Comparison of ENCODE assay signal across 8 cellular contexts in the genomic region with DNA sequence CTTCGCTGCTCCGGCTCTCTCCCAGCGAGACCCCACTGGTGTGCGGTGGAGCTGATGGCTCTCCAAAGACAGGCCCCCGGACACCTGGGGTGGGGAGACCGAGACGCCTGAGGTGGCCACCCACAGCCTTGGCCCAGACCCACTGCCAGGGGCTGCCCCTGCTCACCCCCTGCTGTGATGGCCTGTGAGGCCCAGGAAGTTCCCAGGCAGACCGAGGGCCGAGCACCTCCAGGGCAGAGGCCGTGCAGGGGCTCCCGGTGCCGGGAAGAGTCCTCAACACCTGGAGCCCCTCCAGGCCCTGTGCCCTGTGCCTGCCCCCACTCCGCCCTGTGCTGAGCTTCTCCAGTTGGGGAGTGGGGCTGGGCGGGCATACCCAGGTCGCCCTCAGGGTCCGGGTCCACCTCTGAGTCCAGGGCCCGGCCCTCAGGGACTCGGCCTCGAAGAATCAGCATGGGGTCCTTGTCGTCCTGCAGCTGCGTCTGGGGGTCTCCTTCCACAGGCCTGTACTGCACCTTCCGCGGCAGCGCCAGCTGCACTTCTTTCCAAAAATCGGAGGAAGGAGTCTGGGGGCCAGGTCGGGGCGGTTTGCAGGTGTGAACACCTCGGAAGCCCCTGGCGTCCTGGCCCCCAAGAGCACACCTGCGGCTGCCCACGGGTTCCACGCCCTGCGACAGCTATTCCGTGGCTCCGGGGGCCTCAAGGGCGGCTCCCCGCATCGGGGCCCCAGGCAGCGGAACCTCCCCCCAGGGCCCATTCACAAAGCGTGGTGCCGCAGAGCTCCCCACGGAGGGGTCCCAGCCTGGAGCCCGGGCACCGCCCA. TPM values are rescaled to one million over a fixed set of nuclear protein-coding genes. Genes with fewer than 3 reads are reported as not detected.
A peak's percentile ranks its signal among the peaks of the same experiment; 100 is the strongest.
DNase-seq lines count a peak whose midpoint lies in the region; ATAC-seq and TF ChIP-seq lines count a peak whose summit lies in the region.

No MANE protein-coding gene starts in this region.

- H3K4me3 Mint-ChIP-seq in CD4-positive, alpha-beta memory T cell: peak overlapping the region in 2 of 8 donors; percentile 20 to 28
- no peak overlapping the region for H3K4me3 Mint-ChIP-seq in progenitor cell of endocrine pancreas (ENCODE audit: low read depth)

- H3K4me3 ChIP-seq in CD4-positive, alpha-beta memory T cell (ENCODE audit: low read length in 2 of 2): no peak overlapping the region

- H3K27ac ChIP-seq in CD4-positive, alpha-beta memory T cell (ENCODE audit: low read depth, low read length): peak overlapping the region; percentile 52

- POLR2A ChIA-PET in CD4-positive, alpha-beta memory T cell (lab: Charles Lee; ENCODE audit: partially characterized antibody): interaction anchor here (1.0 to 16.3 kb wide), 24 partner anchors 9 to 198 kb away, joined by 3 to 539 read pairs (median 6); a partner anchor contains a TSS

- peaks cover 21% of the 10 kb centered on the region for H3K4me1 ChIP-seq in CD4-positive, alpha-beta memory T cell (ENCODE audit: insufficient read depth, low read length)

- peaks cover 11% of the 10 kb centered on the region for H3K36me3 ChIP-seq in CD4-positive, alpha-beta memory T cell (ENCODE audit: insufficient read depth, low read length)

- H3K36me3 Mint-ChIP-seq in CD4-positive, alpha-beta memory T cell: peaks cover 0 to 2% of the 10 kb centered on the region in 2 donors
- peaks cover 4% of the 10 kb centered on the region for H3K36me3 Mint-ChIP-seq in progenitor cell of endocrine pancreas (ENCODE audit: insufficient read depth)

- intact Hi-C loops in CD4-positive, alpha-beta memory T cell (cut with micrococcal nuclease): loop anchor here (2.0 kb wide), 3 partner anchors 91 to 199 kb away; a partner anchor contains a TSS
- intact Hi-C loops in Right ventricle myocardium inferior (cut with DNase I): loop anchor here (2.0 to 5.0 kb wide), 2 partner anchors 43 to 111 kb away; no protein-coding TSS in a partner anchor

- no peak for TF ChIP-seq CTCF in progenitor cell of endocrine pancreas (IDR thresholded peaks at IDR 0.05; ENCODE audit: unreplicated experiment)

- no peaks in the 10 kb centered on the region for H3K9me3 Mint-ChIP-seq in CD4-positive, alpha-beta memory T cell
- no peaks in the 10 kb centered on the region for H3K9me3 Mint-ChIP-seq in progenitor cell of endocrine pancreas (ENCODE audit: low read depth)

- CTCF ChIA-PET in CD4-positive, alpha-beta memory T cell (lab: Charles Lee; ENCODE audit: partially characterized antibody): interaction anchor here (0.7 to 5.4 kb wide), 13 partner anchors 10 to 169 kb away, joined by 3 to 81 read pairs (median 6); a partner anchor contains a TSS

- peaks cover 0 to 18% (median 9%) of the 10 kb centered on the region in 4 donors for H3K4me1 Mint-ChIP-seq in CD4-positive, alpha-beta memory T cell
- H3K4me1 Mint-ChIP-seq in progenitor cell of endocrine pancreas (ENCODE audit: low read depth): peaks cover 3% of the 10 kb centered on the region

- ATAC-seq in Right ventricle myocardium inferior (peak; percentile 1), HG03095 (IDR thresholded peaks at IDR 0.05; ENCODE audit: unreplicated experiment) (no peak), HG02885 (IDR thresholded peaks at IDR 0.05; ENCODE audit: poor library complexity, unreplicated experiment) (no peak)

- H3K9me3 ChIP-seq in CD4-positive, alpha-beta memory T cell (ENCODE audit: control insufficient read depth in 1 of 2, low read length in 2 of 2): no peaks in the 10 kb centered on the region

- H3K27me3 ChIP-seq in CD4-positive, alpha-beta memory T cell (ENCODE audit: insufficient read depth, low read length): no peaks in the 10 kb centered on the region

- no peaks in the 10 kb centered on the region for H3K27me3 Mint-ChIP-seq in CD4-positive, alpha-beta memory T cell
- H3K27me3 Mint-ChIP-seq in progenitor cell of endocrine pancreas: no peaks in the 10 kb centered on the region

- no peak for DNase-seq in CD4-positive, alpha-beta memory T cell
- DNase-seq in Right ventricle myocardium inferior (ENCODE audit: missing footprints) (peak; percentile 69), progenitor cell of endocrine pancreas (ENCODE audit: low spot score, unreplicated experiment) (no peak), EL (no peak), NCI-H2081 (lab: John Stamatoyannopoulos, UW) (no peak)

- H3K27ac Mint-ChIP-seq in CD4-positive, alpha-beta memory T cell: peak overlapping the region in 3 of 7 donors; percentile 12 to 77 (median 53)
- H3K27ac Mint-ChIP-seq in progenitor cell of endocrine pancreas: peak overlapping the region; percentile 64

TF ChIP-seq in PFSK-1, 5 proteins besides CTCF, POLR2A, EP300 and RAD21:
- no peak for TF ChIP-seq FOXP2 (optimal IDR thresholded peaks at IDR 0.05; ENCODE audit: borderline replicate concordance, extremely low read depth, extremely low read length, insufficient read depth)
- no peak for TF ChIP-seq TAF1 (IDR thresholded peaks at IDR 0.05; ENCODE audit: borderline replicate concordance, insufficient read depth, low read length)
- TF ChIP-seq SIN3A (IDR thresholded peaks at IDR 0.05; ENCODE audit: borderline replicate concordance, insufficient read depth, low read length): 0 out of 2 replicates have a peak, but pooled peaks have one; percentile 22
- no peak for TF ChIP-seq POLR2AphosphoS5 (IDR thresholded peaks at IDR 0.05; ENCODE audit: low read depth, low read length)

RNA-seq across cellular contexts. Expression of a gene that starts 8.6 kb away (rescaled TPM):
- 100 to 1,000 TPM; 437 to 440 TPM for total RNA-seq in CD4-positive, alpha-beta memory T cell
- 100 to 1,000 TPM; 235 to 242 TPM for polyA plus RNA-seq in CD4-positive, alpha-beta memory T cell
- polyA plus RNA-seq in PFSK-1 (2012; ENCODE audit: insufficient read length, low read depth): 203 TPM
- total RNA-seq in Right ventricle myocardium inferior (50.0 TPM), progenitor cell of endocrine pancreas (111 and 117 TPM in 2 replicates)

RNA-seq across cellular contexts. Expression of a gene that starts 12.2 kb away (rescaled TPM):
- not detected for total RNA-seq in CD4-positive, alpha-beta memory T cell
- under 1 TPM in 1 of 2 donors, not detected in 1; 0.14 TPM for polyA plus RNA-seq in CD4-positive, alpha-beta memory T cell
- not detected for polyA plus RNA-seq in PFSK-1 (2012; ENCODE audit: insufficient read length, low read depth)
- total RNA-seq in Right ventricle myocardium inferior: 0.32 TPM
- total RNA-seq in progenitor cell of endocrine pancreas: 55.9 and 56.9 TPM in 2 replicates

RNA-seq across cellular contexts. Expression of a gene that starts 35.6 kb away (rescaled TPM):
- total RNA-seq in CD4-positive, alpha-beta memory T cell: 100 to 1,000 TPM; 120 to 123 TPM
- 10 to 100 TPM in 1 of 2 donors, 1 to 10 TPM in 1; 9.4 to 15.5 TPM for polyA plus RNA-seq in CD4-positive, alpha-beta memory T cell
- 0.39 TPM for polyA plus RNA-seq in PFSK-1 (2012; ENCODE audit: insufficient read length, low read depth)
- total RNA-seq in Right ventricle myocardium inferior (0.41 TPM), progenitor cell of endocrine pancreas (31.0 and 34.6 TPM in 2 replicates)

RNA-seq across cellular contexts. Expression of a gene that starts 36.9 kb away (rescaled TPM):
- 1 to 10 TPM; 2.2 to 2.4 TPM for total RNA-seq in CD4-positive, alpha-beta memory T cell
- not detected for polyA plus RNA-seq in CD4-positive, alpha-beta memory T cell
- 31.8 TPM for polyA plus RNA-seq in PFSK-1 (2012; ENCODE audit: insufficient read length, low read depth)
- total RNA-seq in Right ventricle myocardium inferior (0.54 TPM), progenitor cell of endocrine pancreas (277 and 294 TPM in 2 replicates)

RNA-seq across cellular contexts. Expression of a gene that starts 43.9 kb away (rescaled TPM):
- total RNA-seq in CD4-positive, alpha-beta memory T cell: 10 to 100 TPM; 23.3 to 26.1 TPM
- polyA plus RNA-seq in CD4-positive, alpha-beta memory T cell: 1 to 10 TPM; 5.5 to 6.3 TPM
- 75.5 TPM for polyA plus RNA-seq in PFSK-1 (2012; ENCODE audit: insufficient read length, low read depth)
- total RNA-seq in Right ventricle myocardium inferior (27.8 TPM), progenitor cell of endocrine pancreas (48.2 and 50.4 TPM in 2 replicates)

Comparison
In these comparisons a context has a peak if more than half of its experiments do, and no peak if none do; other contexts are left out.
1. RNA of a gene that starts 12.2 kb away (total RNA-seq): 55.9 to 56.9 TPM in progenitor cell of endocrine pancreas; 0.32 TPM in Right ventricle myocardium inferior (single experiment) and not detected in CD4-positive, alpha-beta memory T cell; every median in the first group is over 10 times any median in the second.
2. RNA of a gene that starts 35.6 kb away (total RNA-seq): 120 to 123 TPM in CD4-positive, alpha-beta memory T cell and 31.0 to 34.6 TPM in progenitor cell of endocrine pancreas; 0.41 TPM in Right ventricle myocardium inferior (single experiment); every median in the first group is over 10 times any median in the second.